Comparison of ENCODE assay signal across 8 cellular contexts in genomic region chr11:96426356-96427103, GRCh38. TPM values are rescaled to one million over a fixed set of nuclear protein-coding genes. Genes with fewer than 3 reads are reported as not detected.
A peak's percentile ranks its signal among the peaks of the same experiment; 100 is the strongest.
DNase-seq lines count a peak whose midpoint lies in the region; ATAC-seq and TF ChIP-seq lines count a peak whose summit lies in the region.

No MANE protein-coding gene starts in this region.

- intact Hi-C loops in left lung (cut with DNase I) (no loop called here), uterus (cut with DNase I; ENCODE audit: low total_unique reads) (no loop called here)

- peak; percentile 69 for ATAC-seq in HG02943 (IDR thresholded peaks at IDR 0.05; ENCODE audit: low read depth, unreplicated experiment)
- ATAC-seq in left lung: peak; percentile 88

- H3K4me3 ChIP-seq in left lung (no peak overlapping the region), uterus (no peak overlapping the region)
- H3K4me3 ChIP-seq in effector memory CD4-positive, alpha-beta T cell (ENCODE audit: insufficient read depth, low read depth, low read length, poor library complexity, severe bottlenecking): no peak overlapping the region

- H3K9me3 ChIP-seq in left lung: no peaks in the 10 kb centered on the region
- no peaks in the 10 kb centered on the region for H3K9me3 ChIP-seq in uterus
- H3K9me3 ChIP-seq in effector memory CD4-positive, alpha-beta T cell (ENCODE audit: control insufficient read depth, low read length): no peaks in the 10 kb centered on the region

- H3K36me3 ChIP-seq in left lung (no peaks in the 10 kb centered on the region), uterus (no peaks in the 10 kb centered on the region)
- H3K36me3 ChIP-seq in effector memory CD4-positive, alpha-beta T cell (ENCODE audit: control insufficient read depth, insufficient read depth, low read length): no peaks in the 10 kb centered on the region

- peak; percentile 36 to 51 for TF ChIP-seq CTCF in left lung (IDR thresholded peaks at IDR 0.05)
- TF ChIP-seq CTCF in uterus (IDR thresholded peaks at IDR 0.05): peak; percentile 53 to 67 (median 63)

- peak; percentile 36 for DNase-seq in SIG-M5 treated with dmso at 0.1 percent for 504 hours (lab: John Stamatoyannopoulos, UW; ENCODE audit: unreplicated experiment)
- DNase-seq in SIG-M5 (lab: John Stamatoyannopoulos, UW): no peak
- DNase-seq in NCI-H69 (lab: John Stamatoyannopoulos, UW): peak; percentile 79
- DNase-seq in cerebellum (ENCODE audit: low spot score): peak; percentile 57
- DNase-seq in left lung: no peak
- DNase-seq in uterus: no peak
- no peak for DNase-seq in effector memory CD4-positive, alpha-beta T cell

- no peaks in the 10 kb centered on the region for H3K4me1 ChIP-seq in left lung
- H3K4me1 ChIP-seq in uterus: no peaks in the 10 kb centered on the region
- H3K4me1 ChIP-seq in effector memory CD4-positive, alpha-beta T cell (ENCODE audit: control insufficient read depth, insufficient read depth, low read length, poor library complexity, severe bottlenecking): no peaks in the 10 kb centered on the region

- H3K27me3 ChIP-seq in left lung (peaks cover 5 to 18% of the 10 kb centered on the region in 2 donors), uterus (peaks cover 0 to 12% of the 10 kb centered on the region in 2 donors)
- no peaks in the 10 kb centered on the region for H3K27me3 ChIP-seq in effector memory CD4-positive, alpha-beta T cell (replicated peaks; ENCODE audit: control insufficient read depth, insufficient read depth, low read length, poor library complexity, severe bottlenecking)

- H3K27ac ChIP-seq in left lung: no peak overlapping the region
- H3K27ac ChIP-seq in uterus: no peak overlapping the region
- no peak overlapping the region for H3K27ac ChIP-seq in effector memory CD4-positive, alpha-beta T cell (ENCODE audit: insufficient read depth, low read length, poor library complexity, severe bottlenecking)

- TF ChIP-seq POLR2A in uterus (IDR thresholded peaks at IDR 0.05): no peak

RNA-seq across cellular contexts. Expression of gene JRKL, which starts 36.7 kb away (rescaled TPM):
- 9.0 TPM for total RNA-seq in cerebellum
- 10 to 100 TPM; 10.4 to 13.0 TPM for total RNA-seq in left lung
- total RNA-seq in uterus: 10 to 100 TPM in 2 of 4 donors, 1 to 10 TPM in 2; 2.4 to 27.7 (median 7.5) TPM

RNA-seq across cellular contexts. Expression of gene CCDC82, which starts 36.8 kb away (rescaled TPM):
- total RNA-seq in cerebellum (77.3 TPM), left lung (10 to 100 TPM; 18.1 to 27.7 TPM), uterus (10 to 100 TPM; 36.9 to 48.8 (median 42.5) TPM)

Comparison
In these comparisons a context has a peak if more than half of its experiments do, and no peak if none do; other contexts are left out.
1. DNase-seq: peak in SIG-M5 treated with dmso at 0.1 percent for 504 hours (single experiment), NCI-H69 (single experiment) and cerebellum (single experiment); none in SIG-M5 (single experiment), left lung (0 of 2), uterus (0 of 2) and effector memory CD4-positive, alpha-beta T cell (0 of 3).